17 cellular contexts compared by ENCODE assay signal in the genomic region with DNA sequence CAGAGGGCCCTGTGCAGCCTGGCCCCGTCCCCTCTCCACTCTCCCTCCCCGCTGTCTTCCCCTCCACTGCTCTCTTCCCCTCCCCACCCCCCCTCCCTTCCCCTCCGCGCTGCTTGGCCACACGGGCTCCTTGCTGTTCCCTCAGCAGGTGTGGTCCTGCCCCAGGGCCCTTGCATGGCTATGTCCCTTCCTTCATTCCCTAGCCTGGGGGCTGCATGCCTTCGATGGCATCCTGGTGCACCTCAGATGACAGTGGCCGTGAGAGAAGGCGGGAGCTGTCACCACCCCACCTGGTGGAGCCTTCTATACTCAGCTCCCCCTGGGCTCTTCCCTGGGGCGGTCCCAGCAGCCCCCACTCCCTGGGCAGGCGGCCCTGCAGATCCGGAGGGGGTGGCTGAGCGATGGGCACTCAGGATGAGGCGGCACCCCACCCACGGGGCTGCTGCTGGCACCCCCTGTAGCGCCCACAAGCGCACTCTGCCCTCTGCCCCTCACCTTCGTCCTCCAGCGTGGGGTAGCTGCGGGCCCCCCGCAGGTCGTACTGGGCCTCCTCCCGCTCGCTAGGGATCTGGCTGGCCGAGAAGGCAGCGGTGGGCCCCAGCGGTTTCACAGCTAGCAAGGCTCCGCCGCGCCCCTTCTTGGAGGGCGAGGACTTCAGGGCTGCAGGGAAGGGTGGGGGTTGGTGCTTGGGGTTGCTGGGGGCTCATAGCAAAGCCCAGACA. TPM values are rescaled to one million over a fixed set of nuclear protein-coding genes. Genes with fewer than 3 reads are reported as not detected.
"Had no signal": no experiment of that assay in that cellular context is flagged by ENCODE, and none has a peak within 500 bp of the region (broad histone marks: within the 10 kb centered on the region; RNA-seq: fewer than 3 reads in every experiment).

No MANE protein-coding gene starts in this region.

- H2AFZ ChIP-seq: hepatocyte had no signal

- H3K27me3 ChIP-seq: gastroesophageal sphincter, hepatocyte, ovary had no signal

- H3K4me2 ChIP-seq: hepatocyte had no signal

- H3K36me3 ChIP-seq: ovary had no signal

- DNase-seq: activated effector memory CD4-positive, alpha-beta T cell treated with Interleukin-2 at 50 U/mL for 16 hours; cortex of kidney; left colon; mammary epithelial cell; naive B cell; ovary; T-helper 9 cell had no signal

- H3K27ac ChIP-seq: hepatocyte, ovary, skin epidermis, VCaP had no signal

- FAIRE-seq: endothelial cell of umbilical vein, keratinocyte, TTC549, urothelium cell line had no signal

- H3K9me3 ChIP-seq: gastroesophageal sphincter, ovary had no signal

- H3K79me2 ChIP-seq: hepatocyte had no signal

- H3K4me3 ChIP-seq: gastroesophageal sphincter, hepatocyte, ovary, skin epidermis had no signal

RNA-seq across cellular contexts. Expression of a gene that starts 37.1 kb away (rescaled TPM):
- total RNA-seq: progenitor cell of endocrine pancreas had no signal
- polyA plus RNA-seq: keratinocyte had no signal

RNA-seq across cellular contexts. Expression of a gene that starts 58.5 kb away (rescaled TPM):
- total RNA-seq: hepatocyte, mammary epithelial cell, progenitor cell of endocrine pancreas, renal cortical epithelial cell had no signal
- polyA plus RNA-seq: keratinocyte had no signal
